ENCODE assay signal across 1 cellular context in the genomic region with DNA sequence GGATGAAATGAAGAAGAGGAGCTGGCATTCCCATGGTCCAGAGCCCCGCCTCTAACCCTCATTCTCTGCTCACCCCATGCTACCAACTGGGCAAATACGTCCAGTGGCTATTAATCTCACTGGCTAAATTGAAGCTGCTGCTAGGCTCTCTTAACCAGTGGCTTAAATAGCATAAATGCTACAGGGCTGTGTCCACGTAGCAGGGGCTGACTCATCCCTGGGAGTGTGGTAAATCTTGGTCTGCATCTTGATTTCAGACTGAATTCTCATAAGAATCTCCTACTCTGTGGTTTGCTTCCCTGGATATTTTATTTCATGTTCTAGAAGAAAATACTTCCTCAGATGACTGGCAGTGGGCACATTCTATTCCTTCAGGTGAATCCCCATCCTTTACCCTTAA.
TF ChIP-seq lines count a peak whose summit lies in the region.

No MANE protein-coding gene starts in this region.

TF ChIP-seq in SK-N-SH, 30 proteins besides CTCF, POLR2A, EP300 and RAD21 (continued from another document):
- no peak for TF ChIP-seq MXI1 (IDR thresholded peaks at IDR 0.05; ENCODE audit: low read depth, low read length)
